Comparison of ENCODE assay signal across 1 cellular context in the genomic region with DNA sequence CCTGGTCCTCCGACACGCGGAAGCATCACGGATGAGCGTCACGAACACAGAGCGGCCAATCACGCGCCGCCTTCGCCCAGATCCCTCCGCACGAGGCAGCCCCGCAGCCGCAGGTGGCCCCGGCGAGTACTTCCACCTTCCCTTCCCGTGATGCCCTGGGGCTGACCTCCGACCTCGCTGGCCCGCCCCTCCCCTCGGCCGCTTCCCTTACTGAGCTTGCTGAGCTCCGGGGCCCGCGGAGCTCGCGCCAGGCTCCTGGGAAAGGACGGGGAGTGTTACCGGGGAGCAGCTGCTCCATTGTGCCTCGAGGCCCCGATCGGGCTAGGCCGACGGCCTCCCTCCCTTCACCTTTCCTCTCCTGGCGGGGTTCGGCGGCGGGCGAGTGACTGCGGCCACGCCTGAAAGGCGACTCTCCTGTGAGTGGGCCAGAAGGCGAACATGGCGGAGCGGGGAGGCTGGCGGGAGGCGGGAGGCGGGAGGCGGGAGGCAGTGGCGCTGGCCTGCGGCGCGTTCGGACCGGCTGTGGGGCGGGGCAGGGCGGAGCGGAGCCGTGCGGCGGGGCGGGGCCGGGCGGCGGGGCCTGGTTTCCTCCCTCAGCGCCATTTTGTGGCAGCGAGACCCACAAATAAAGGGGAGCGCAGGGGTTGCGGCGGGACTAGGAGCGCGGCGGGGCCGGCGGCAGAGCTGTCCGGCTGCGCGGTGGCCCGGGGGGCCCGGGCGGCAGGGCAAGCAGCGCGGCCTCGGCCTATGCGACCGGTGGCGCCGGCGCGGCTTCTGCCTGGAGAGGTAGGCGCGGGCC.
TF ChIP-seq lines count a peak whose summit lies in the region.

A gene (plus strand): TSS at position 589 of the 799 bp plus-strand sequence. CDS start 8,760 bp downstream, outside the sequence.

TF ChIP-seq in HepG2, 621 proteins besides CTCF, POLR2A, EP300 and RAD21 (continued from another document and continues in another):
- TF ChIP-seq, protein P1, sequence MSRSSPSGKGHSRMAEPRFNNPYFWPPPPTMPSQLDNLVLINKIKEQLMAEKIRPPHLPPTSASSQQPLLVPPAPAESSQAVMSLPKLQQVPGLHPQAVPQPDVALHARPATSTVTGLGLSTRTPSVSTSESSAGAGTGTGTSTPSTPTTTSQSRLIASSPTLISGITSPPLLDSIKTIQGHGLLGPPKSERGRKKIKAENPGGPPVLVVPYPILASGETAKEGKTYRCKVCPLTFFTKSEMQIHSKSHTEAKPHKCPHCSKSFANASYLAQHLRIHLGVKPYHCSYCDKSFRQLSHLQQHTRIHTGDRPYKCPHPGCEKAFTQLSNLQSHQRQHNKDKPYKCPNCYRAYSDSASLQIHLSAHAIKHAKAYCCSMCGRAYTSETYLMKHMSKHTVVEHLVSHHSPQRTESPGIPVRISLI (CRISPR knock-in tag; IDR thresholded peaks at IDR 0.05; ENCODE audit: borderline replicate concordance): peak; percentile 74; the same call in 1 of the 2 replicates
- TF ChIP-seq RBM22 (optimal IDR thresholded peaks at IDR 0.05; ENCODE audit: low read length) (peak; percentile 24), SALL2 (CRISPR knock-in tag; IDR thresholded peaks at IDR 0.05) (peak; percentile 98), ZNF124 (CRISPR knock-in tag; IDR thresholded peaks at IDR 0.05) (peak; percentile 98), ARHGAP35 (CRISPR knock-in tag; IDR thresholded peaks at IDR 0.05; ENCODE audit: borderline replicate concordance) (peak; percentile 97; the same call in 1 of the 2 replicates), ZNF530 (CRISPR knock-in tag; IDR thresholded peaks at IDR 0.05; ENCODE audit: low read depth) (no peak; the same call in none of the 2 replicates), ZNF430 (CRISPR knock-in tag; IDR thresholded peaks at IDR 0.05) (peak; percentile 99), PRMT3 (CRISPR knock-in tag; IDR thresholded peaks at IDR 0.05; ENCODE audit: borderline replicate concordance, low read depth) (peak; percentile 90; the same call in 1 of the 2 replicates), ZNF891 (CRISPR knock-in tag; IDR thresholded peaks at IDR 0.05) (peak; percentile 66), JARID2 (CRISPR knock-in tag; IDR thresholded peaks at IDR 0.05; ENCODE audit: insufficient replicate concordance) (peak; percentile 99), ARNT2 (CRISPR knock-in tag; IDR thresholded peaks at IDR 0.05; ENCODE audit: low read depth) (peak; percentile 97), ZNF441 (CRISPR knock-in tag; IDR thresholded peaks at IDR 0.05; ENCODE audit: borderline replicate concordance) (peak; percentile 90), HHEX (CRISPR knock-in tag; IDR thresholded peaks at IDR 0.05) (peak; percentile 67; the same call in 1 of the 2 replicates), JUN (CRISPR knock-in tag; IDR thresholded peaks at IDR 0.05) (peak; percentile 72; the same call in 1 of the 2 replicates), NKX3-1 (CRISPR knock-in tag; IDR thresholded peaks at IDR 0.05) (peak; percentile 99), SP4 (CRISPR knock-in tag; IDR thresholded peaks at IDR 0.05) (peak; percentile 91), ZNF616 (CRISPR knock-in tag; IDR thresholded peaks at IDR 0.05; ENCODE audit: low read depth) (peak; percentile 96), SMYD3 (CRISPR knock-in tag; IDR thresholded peaks at IDR 0.05) (peak; percentile 87; the same call in 1 of the 2 replicates), ZNF253 (CRISPR knock-in tag; IDR thresholded peaks at IDR 0.05; ENCODE audit: borderline replicate concordance) (peak; percentile 95), MBD4 (IDR thresholded peaks at IDR 0.05; ENCODE audit: borderline replicate concordance, low read length) (no peak), ETV6 (CRISPR knock-in tag; conservative IDR thresholded peaks at IDR 0.05) (no peak; the same call in 1 of the 2 replicates), RARA (CRISPR knock-in tag; IDR thresholded peaks at IDR 0.05) (peak; percentile 87)
- TF ChIP-seq, protein P2, sequence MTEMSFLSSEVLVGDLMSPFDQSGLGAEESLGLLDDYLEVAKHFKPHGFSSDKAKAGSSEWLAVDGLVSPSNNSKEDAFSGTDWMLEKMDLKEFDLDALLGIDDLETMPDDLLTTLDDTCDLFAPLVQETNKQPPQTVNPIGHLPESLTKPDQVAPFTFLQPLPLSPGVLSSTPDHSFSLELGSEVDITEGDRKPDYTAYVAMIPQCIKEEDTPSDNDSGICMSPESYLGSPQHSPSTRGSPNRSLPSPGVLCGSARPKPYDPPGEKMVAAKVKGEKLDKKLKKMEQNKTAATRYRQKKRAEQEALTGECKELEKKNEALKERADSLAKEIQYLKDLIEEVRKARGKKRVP (CRISPR knock-in tag; IDR thresholded peaks at IDR 0.05): peak in 1 of 2 experiments; percentile 75; a peak in 2 of 4 replicates
- TF ChIP-seq, protein P3, sequence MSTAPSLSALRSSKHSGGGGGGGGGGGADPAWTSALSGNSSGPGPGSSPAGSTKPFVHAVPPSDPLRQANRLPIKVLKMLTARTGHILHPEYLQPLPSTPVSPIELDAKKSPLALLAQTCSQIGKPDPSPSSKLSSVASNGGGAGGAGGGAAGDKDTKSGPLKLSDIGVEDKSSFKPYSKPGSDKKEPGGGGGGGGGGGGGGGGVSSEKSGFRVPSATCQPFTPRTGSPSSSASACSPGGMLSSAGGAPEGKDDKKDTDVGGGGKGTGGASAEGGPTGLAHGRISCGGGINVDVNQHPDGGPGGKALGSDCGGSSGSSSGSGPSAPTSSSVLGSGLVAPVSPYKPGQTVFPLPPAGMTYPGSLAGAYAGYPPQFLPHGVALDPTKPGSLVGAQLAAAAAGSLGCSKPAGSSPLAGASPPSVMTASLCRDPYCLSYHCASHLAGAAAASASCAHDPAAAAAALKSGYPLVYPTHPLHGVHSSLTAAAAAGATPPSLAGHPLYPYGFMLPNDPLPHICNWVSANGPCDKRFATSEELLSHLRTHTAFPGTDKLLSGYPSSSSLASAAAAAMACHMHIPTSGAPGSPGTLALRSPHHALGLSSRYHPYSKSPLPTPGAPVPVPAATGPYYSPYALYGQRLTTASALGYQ (CRISPR knock-in tag; IDR thresholded peaks at IDR 0.05): peak; percentile 85
- TF ChIP-seq, protein P4, sequence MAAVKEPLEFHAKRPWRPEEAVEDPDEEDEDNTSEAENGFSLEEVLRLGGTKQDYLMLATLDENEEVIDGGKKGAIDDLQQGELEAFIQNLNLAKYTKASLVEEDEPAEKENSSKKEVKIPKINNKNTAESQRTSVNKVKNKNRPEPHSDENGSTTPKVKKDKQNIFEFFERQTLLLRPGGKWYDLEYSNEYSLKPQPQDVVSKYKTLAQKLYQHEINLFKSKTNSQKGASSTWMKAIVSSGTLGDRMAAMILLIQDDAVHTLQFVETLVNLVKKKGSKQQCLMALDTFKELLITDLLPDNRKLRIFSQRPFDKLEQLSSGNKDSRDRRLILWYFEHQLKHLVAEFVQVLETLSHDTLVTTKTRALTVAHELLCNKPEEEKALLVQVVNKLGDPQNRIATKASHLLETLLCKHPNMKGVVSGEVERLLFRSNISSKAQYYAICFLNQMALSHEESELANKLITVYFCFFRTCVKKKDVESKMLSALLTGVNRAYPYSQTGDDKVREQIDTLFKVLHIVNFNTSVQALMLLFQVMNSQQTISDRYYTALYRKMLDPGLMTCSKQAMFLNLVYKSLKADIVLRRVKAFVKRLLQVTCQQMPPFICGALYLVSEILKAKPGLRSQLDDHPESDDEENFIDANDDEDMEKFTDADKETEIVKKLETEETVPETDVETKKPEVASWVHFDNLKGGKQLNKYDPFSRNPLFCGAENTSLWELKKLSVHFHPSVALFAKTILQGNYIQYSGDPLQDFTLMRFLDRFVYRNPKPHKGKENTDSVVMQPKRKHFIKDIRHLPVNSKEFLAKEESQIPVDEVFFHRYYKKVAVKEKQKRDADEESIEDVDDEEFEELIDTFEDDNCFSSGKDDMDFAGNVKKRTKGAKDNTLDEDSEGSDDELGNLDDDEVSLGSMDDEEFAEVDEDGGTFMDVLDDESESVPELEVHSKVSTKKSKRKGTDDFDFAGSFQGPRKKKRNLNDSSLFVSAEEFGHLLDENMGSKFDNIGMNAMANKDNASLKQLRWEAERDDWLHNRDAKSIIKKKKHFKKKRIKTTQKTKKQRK (IDR thresholded peaks at IDR 0.05; ENCODE audit: low read length): no peak
- TF ChIP-seq, protein P5, sequence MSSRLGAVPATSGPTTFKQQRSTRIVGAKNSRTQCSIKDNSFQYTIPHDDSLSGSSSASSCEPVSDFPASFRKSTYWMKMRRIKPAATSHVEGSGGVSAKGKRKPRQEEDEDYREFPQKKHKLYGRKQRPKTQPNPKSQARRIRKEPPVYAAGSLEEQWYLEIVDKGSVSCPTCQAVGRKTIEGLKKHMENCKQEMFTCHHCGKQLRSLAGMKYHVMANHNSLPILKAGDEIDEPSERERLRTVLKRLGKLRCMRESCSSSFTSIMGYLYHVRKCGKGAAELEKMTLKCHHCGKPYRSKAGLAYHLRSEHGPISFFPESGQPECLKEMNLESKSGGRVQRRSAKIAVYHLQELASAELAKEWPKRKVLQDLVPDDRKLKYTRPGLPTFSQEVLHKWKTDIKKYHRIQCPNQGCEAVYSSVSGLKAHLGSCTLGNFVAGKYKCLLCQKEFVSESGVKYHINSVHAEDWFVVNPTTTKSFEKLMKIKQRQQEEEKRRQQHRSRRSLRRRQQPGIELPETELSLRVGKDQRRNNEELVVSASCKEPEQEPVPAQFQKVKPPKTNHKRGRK (CRISPR knock-in tag; IDR thresholded peaks at IDR 0.05): peak; percentile 92; the same call in 1 of the 2 replicates
- TF ChIP-seq, protein P6, sequence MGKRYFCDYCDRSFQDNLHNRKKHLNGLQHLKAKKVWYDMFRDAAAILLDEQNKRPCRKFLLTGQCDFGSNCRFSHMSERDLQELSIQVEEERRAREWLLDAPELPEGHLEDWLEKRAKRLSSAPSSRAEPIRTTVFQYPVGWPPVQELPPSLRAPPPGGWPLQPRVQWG (CRISPR knock-in tag; IDR thresholded peaks at IDR 0.05; ENCODE audit: borderline replicate concordance, low read depth): no peak; the same call in 1 of the 2 replicates
- TF ChIP-seq, protein P7, sequence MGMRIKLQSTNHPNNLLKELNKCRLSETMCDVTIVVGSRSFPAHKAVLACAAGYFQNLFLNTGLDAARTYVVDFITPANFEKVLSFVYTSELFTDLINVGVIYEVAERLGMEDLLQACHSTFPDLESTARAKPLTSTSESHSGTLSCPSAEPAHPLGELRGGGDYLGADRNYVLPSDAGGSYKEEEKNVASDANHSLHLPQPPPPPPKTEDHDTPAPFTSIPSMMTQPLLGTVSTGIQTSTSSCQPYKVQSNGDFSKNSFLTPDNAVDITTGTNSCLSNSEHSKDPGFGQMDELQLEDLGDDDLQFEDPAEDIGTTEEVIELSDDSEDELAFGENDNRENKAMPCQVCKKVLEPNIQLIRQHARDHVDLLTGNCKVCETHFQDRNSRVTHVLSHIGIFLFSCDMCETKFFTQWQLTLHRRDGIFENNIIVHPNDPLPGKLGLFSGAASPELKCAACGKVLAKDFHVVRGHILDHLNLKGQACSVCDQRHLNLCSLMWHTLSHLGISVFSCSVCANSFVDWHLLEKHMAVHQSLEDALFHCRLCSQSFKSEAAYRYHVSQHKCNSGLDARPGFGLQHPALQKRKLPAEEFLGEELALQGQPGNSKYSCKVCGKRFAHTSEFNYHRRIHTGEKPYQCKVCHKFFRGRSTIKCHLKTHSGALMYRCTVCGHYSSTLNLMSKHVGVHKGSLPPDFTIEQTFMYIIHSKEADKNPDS (CRISPR knock-in tag; IDR thresholded peaks at IDR 0.05): peak; percentile 98
- TF ChIP-seq, protein P8, sequence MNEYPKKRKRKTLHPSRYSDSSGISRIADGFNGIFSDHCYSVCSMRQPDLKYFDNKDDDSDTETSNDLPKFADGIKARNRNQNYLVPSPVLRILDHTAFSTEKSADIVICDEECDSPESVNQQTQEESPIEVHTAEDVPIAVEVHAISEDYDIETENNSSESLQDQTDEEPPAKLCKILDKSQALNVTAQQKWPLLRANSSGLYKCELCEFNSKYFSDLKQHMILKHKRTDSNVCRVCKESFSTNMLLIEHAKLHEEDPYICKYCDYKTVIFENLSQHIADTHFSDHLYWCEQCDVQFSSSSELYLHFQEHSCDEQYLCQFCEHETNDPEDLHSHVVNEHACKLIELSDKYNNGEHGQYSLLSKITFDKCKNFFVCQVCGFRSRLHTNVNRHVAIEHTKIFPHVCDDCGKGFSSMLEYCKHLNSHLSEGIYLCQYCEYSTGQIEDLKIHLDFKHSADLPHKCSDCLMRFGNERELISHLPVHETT (CRISPR knock-in tag; conservative IDR thresholded peaks at IDR 0.05): peak; percentile 97
- TF ChIP-seq, protein P9, sequence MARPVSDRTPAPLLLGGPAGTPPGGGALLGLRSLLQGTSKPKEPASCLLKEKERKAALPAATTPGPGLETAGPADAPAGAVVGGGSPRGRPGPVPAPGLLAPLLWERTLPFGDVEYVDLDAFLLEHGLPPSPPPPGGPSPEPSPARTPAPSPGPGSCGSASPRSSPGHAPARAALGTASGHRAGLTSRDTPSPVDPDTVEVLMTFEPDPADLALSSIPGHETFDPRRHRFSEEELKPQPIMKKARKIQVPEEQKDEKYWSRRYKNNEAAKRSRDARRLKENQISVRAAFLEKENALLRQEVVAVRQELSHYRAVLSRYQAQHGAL (CRISPR knock-in tag; IDR thresholded peaks at IDR 0.05; ENCODE audit: not compliant biosample characterization): peak; percentile 99
- TF ChIP-seq, protein P10, sequence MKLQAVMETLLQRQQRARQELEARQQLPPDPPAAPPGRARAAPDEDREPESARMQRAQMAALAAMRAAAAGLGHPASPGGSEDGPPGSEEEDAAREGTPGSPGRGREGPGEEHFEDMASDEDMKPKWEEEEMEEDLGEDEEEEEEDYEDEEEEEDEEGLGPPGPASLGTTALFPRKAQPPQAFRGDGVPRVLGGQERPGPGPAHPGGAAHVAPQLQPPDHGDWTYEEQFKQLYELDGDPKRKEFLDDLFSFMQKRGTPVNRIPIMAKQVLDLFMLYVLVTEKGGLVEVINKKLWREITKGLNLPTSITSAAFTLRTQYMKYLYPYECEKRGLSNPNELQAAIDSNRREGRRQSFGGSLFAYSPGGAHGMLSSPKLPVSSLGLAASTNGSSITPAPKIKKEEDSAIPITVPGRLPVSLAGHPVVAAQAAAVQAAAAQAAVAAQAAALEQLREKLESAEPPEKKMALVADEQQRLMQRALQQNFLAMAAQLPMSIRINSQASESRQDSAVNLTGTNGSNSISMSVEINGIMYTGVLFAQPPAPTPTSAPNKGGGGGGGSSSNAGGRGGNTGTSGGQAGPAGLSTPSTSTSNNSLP (IDR thresholded peaks at IDR 0.05; ENCODE audit: low read depth, low read length): peak; percentile 39; the same call in 1 of the 2 replicates
- TF ChIP-seq, protein P11, sequence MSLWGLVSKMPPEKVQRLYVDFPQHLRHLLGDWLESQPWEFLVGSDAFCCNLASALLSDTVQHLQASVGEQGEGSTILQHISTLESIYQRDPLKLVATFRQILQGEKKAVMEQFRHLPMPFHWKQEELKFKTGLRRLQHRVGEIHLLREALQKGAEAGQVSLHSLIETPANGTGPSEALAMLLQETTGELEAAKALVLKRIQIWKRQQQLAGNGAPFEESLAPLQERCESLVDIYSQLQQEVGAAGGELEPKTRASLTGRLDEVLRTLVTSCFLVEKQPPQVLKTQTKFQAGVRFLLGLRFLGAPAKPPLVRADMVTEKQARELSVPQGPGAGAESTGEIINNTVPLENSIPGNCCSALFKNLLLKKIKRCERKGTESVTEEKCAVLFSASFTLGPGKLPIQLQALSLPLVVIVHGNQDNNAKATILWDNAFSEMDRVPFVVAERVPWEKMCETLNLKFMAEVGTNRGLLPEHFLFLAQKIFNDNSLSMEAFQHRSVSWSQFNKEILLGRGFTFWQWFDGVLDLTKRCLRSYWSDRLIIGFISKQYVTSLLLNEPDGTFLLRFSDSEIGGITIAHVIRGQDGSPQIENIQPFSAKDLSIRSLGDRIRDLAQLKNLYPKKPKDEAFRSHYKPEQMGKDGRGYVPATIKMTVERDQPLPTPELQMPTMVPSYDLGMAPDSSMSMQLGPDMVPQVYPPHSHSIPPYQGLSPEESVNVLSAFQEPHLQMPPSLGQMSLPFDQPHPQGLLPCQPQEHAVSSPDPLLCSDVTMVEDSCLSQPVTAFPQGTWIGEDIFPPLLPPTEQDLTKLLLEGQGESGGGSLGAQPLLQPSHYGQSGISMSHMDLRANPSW (CRISPR knock-in tag; IDR thresholded peaks at IDR 0.05; ENCODE audit: borderline replicate concordance): peak; percentile 97
